In the genomic region with DNA sequence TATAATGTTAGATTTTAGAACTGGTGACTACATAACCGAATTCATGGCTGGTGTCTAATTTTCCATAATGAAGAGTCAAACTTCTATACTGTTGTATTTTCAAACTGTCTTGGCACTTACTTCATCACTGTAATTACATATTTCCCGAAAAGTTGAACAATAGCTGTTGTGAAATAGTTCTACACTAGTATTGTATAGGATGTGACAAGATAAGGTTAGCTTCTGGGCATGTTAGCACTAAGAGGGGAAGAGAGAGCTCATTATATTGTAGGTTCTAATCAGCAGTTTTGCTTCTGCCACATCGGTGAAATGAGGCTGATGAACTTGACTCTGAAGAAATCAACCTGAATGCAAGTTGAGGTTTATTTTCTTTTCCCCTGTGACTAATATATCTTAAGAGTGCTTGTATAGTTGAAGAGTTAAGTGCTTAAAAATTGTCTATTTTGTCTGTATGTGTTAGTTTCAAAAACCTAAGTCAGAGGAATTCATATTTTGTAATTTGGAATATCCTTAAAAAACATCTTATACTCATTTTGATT, we compare ENCODE assay signal across 15 cellular contexts. TPM values are rescaled to one million over a fixed set of nuclear protein-coding genes. Genes with fewer than 3 reads are reported as not detected.
DNase-seq lines count a peak whose midpoint lies in the region; ATAC-seq and TF ChIP-seq lines count a peak whose summit lies in the region.
"Had no signal": no experiment of that assay in that cellular context is flagged by ENCODE, and none has a peak within 500 bp of the region (broad histone marks: within the 10 kb centered on the region; RNA-seq: fewer than 3 reads in every experiment).

No MANE protein-coding gene starts in this region.

- no peak overlapping the region for H4K8ac ChIP-seq in mesendoderm (ENCODE audit: low read depth, low read length)

- no peak overlapping the region for H4K5ac ChIP-seq in mesendoderm (ENCODE audit: low read length)

- no peak overlapping the region for H2AK5ac ChIP-seq in mesendoderm (ENCODE audit: low read length)

- WGBS in mesendoderm (ENCODE audit: extremely low coverage, insufficient coverage, low lambda C conversion rate) = no CpG with 5 or more reads among the region's 3 CpGs

- H3K4me1 Mint-ChIP-seq in CD14-positive monocyte = peaks cover 34% of the 10 kb centered on the region
- peaks cover 34% of the 10 kb centered on the region for H3K4me1 Mint-ChIP-seq in T-helper 17 cell
- peaks cover 40 to 76% of the 10 kb centered on the region in 2 donors for H3K4me1 Mint-ChIP-seq in immature natural killer cell

- peak overlapping the region; percentile 77 for H3K27ac ChIP-seq in HL-60 (replicated peaks)
- H3K27ac ChIP-seq in mesendoderm (ENCODE audit: low read depth, low read length) = no peak overlapping the region
- H3K27ac ChIP-seq: body of pancreas, pancreas had no signal

- no peak for DNase-seq in CD14-positive monocyte (ENCODE audit: low spot score)
- peak in 1 of 2 experiments; percentile 60 for DNase-seq in HL-60 (ENCODE audit: low read depth in 1 of 2, low spot score in 1 of 2)
- no peak for DNase-seq in T-helper 17 cell
- no peak for DNase-seq in immature natural killer cell
- DNase-seq in HT-29 (ENCODE audit: low spot score) = no peak
- no peak for DNase-seq in mesendoderm
- DNase-seq in NCI-H1436 treated with DMSO at 0.1 percent for 48 hours (lab: John Stamatoyannopoulos, UW) = no peak
- DNase-seq: activated naive CD4-positive, alpha-beta T cell treated with Interleukin-2 at 50 U/mL for 16 hours; body of pancreas; HCEC 1CT; NCI-H1048; pancreas had no signal

- H3K9me3 Mint-ChIP-seq in CD14-positive monocyte (no peaks in the 10 kb centered on the region), immature natural killer cell (no peaks in the 10 kb centered on the region)
- H3K9me3 Mint-ChIP-seq: WTC11 had no signal

- H3K9ac ChIP-seq in mesendoderm (ENCODE audit: low read length) = no peak overlapping the region

- intact Hi-C loops in CD14-positive monocyte (cut with micrococcal nuclease) = no loop called here

- H3K36me3 ChIP-seq in mesendoderm (ENCODE audit: control insufficient read depth, insufficient read depth, low read length) = no peaks in the 10 kb centered on the region

- peak overlapping the region in 1 of 2 donors; percentile 42 for H3K4me3 Mint-ChIP-seq in CD14-positive monocyte
- no peak overlapping the region for H3K4me3 Mint-ChIP-seq in T-helper 17 cell
- H3K4me3 Mint-ChIP-seq in immature natural killer cell = peak overlapping the region in 4 of 5 donors; percentile 14 to 80 (median 51)
- H3K4me3 Mint-ChIP-seq: WTC11 had no signal

- no peak overlapping the region for H3K23ac ChIP-seq in mesendoderm (ENCODE audit: low read length)

- H3K36me3 Mint-ChIP-seq in CD14-positive monocyte = peaks cover 59 to 65% of the 10 kb centered on the region in 2 donors
- H3K36me3 Mint-ChIP-seq in T-helper 17 cell (ENCODE audit: low read depth) = peaks cover 3% of the 10 kb centered on the region
- H3K36me3 Mint-ChIP-seq in immature natural killer cell = peaks cover 21 to 37% (median 22%) of the 10 kb centered on the region in 3 donors

- no peak overlapping the region for H2BK5ac ChIP-seq in mesendoderm (ENCODE audit: low read length)

- H3K4me1 ChIP-seq in mesendoderm (ENCODE audit: control insufficient read depth, low read depth, low read length) = peaks cover 6% of the 10 kb centered on the region
- H3K4me1 ChIP-seq: body of pancreas, pancreas had no signal

- no peak overlapping the region for H2BK15ac ChIP-seq in mesendoderm (replicated peaks; ENCODE audit: low read depth)

- H3K27me3 ChIP-seq in HL-60 (ENCODE audit: insufficient read depth, poor library complexity, severe bottlenecking) (no peaks in the 10 kb centered on the region), mesendoderm (ENCODE audit: insufficient read depth, low read length, poor library complexity) (no peaks in the 10 kb centered on the region)
- H3K27me3 ChIP-seq: body of pancreas, pancreas had no signal

- H2BK120ac ChIP-seq in mesendoderm (ENCODE audit: low read depth, low read length) = no peak overlapping the region

- H3K4ac ChIP-seq in mesendoderm (ENCODE audit: low read depth, low read length) = no peak overlapping the region

- H3K27me3 Mint-ChIP-seq in CD14-positive monocyte (ENCODE audit: low read depth in 3 of 3) (no peaks in the 10 kb centered on the region), T-helper 17 cell (no peaks in the 10 kb centered on the region), immature natural killer cell (ENCODE audit: low read depth in 3 of 3) (peaks cover 0 to 1% (median 0%) of the 10 kb centered on the region in 3 donors)

- H3K9me3 ChIP-seq in T-helper 17 cell (ENCODE audit: control insufficient read depth, low read length, poor library complexity, severe bottlenecking) = no peaks in the 10 kb centered on the region
- H3K9me3 ChIP-seq: body of pancreas, pancreas had no signal

- TF ChIP-seq CTCF in CD14-positive monocyte (IDR thresholded peaks at IDR 0.05) (no peak), HL-60 (IDR thresholded peaks at IDR 0.05; ENCODE audit: insufficient read depth, low read length) (no peak)

- no peak overlapping the region for H3K4me2 ChIP-seq in mesendoderm (ENCODE audit: low read length)

- H3K79me1 ChIP-seq in mesendoderm (ENCODE audit: low read length) = no peaks in the 10 kb centered on the region

- no peak overlapping the region for H3K56ac ChIP-seq in mesendoderm (ENCODE audit: low read length)

- H3K18ac ChIP-seq in mesendoderm (ENCODE audit: low read length) = no peak overlapping the region

- no peaks in the 10 kb centered on the region for H3K79me2 ChIP-seq in mesendoderm (ENCODE audit: control insufficient read depth, insufficient read depth, low read length)

- no peak for ATAC-seq in T-helper 17 cell
- no peak for ATAC-seq in HG03354 (IDR thresholded peaks at IDR 0.05; ENCODE audit: poor library complexity, severe bottlenecking, unreplicated experiment)
- ATAC-seq: body of pancreas, pancreas had no signal

- H3K27ac Mint-ChIP-seq in CD14-positive monocyte (peak overlapping the region; percentile 68 to 91 (median 82)), T-helper 17 cell (peak overlapping the region; percentile 21), immature natural killer cell (peak overlapping the region; percentile 77 to 94 (median 86))
- H3K27ac Mint-ChIP-seq: WTC11 had no signal

- H3K4me3 ChIP-seq in HL-60 (replicated peaks; ENCODE audit: insufficient read depth, low read length) (no peak overlapping the region), mesendoderm (ENCODE audit: low read length) (no peak overlapping the region)
- H3K4me3 ChIP-seq: body of pancreas, pancreas, skin epidermis had no signal

RNA-seq across cellular contexts. Expression of gene GYG1, which starts 8.9 kb away (rescaled TPM):
- polyA plus RNA-seq in CD14-positive monocyte = 100 to 1,000 TPM; 121 to 122 TPM
- 10 to 100 TPM; 22.3 to 27.4 TPM for total RNA-seq in T-helper 17 cell
- 100 to 1,000 TPM in 1 of 3 donors, 10 to 100 TPM in 2; 73.5 to 102 (median 91.8) TPM for polyA plus RNA-seq in immature natural killer cell
- 10.9 and 12.7 TPM in 2 replicates for total RNA-seq in HT-29 (2014; rRNA removed; shearing (Covaris generic))
- polyA plus RNA-seq in mesendoderm (2013, experiment 1 of 2) = 18.7 TPM
- polyA plus RNA-seq in mesendoderm (2013, experiment 2 of 2) = 19.1 TPM

Comparison
In these comparisons a context has a peak if more than half of its experiments do, and no peak if none do; other contexts are left out.
1. H3K27ac Mint-ChIP-seq: peak in every context shown above with its lines; median percentile 86 in immature natural killer cell; 82 in CD14-positive monocyte; 21 in T-helper 17 cell.